Comparison of ENCODE assay signal across 10 cellular contexts in the genomic region with DNA sequence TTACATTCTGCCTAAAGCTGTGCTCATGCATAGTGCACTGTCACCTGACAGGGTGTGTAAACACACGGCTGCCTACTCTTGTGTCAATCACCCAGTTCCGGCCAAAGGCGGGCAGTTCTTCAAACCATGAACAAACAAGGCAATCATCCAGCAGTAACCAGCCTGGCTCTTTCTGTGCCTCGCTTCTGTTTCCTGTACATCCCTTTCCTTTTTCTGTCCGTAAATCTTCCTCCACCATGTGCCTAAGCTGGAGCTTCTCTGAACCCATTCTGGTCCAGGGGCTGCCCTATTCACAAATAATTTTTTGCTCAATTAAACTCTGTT.
A peak's percentile ranks its signal among the peaks of the same experiment; 100 is the strongest.
DNase-seq lines count a peak whose midpoint lies in the region; ATAC-seq, FAIRE-seq and TF ChIP-seq lines count a peak whose summit lies in the region.
"Had no signal": no experiment of that assay in that cellular context is flagged by ENCODE, and none has a peak within 500 bp of the region (broad histone marks: within the 10 kb centered on the region; RNA-seq: fewer than 3 reads in every experiment).

No MANE protein-coding gene starts in this region.

- no peaks in the 10 kb centered on the region for H3K4me1 Mint-ChIP-seq in activated T-helper 1 cell treated with anti-CD3 and anti-CD28 coated beads, Interleukin-12 subunit alpha, Interleukin-12 subunit beta, Interleukin-2, Interleukin-4 antibody, amounts not matched to agents 30 ng/mL and 10 ng/mL and 1 ng/mL, durations not matched to agents 14 hours and 24 hours and 36 hours (ENCODE audit: low read depth)
- H3K4me1 Mint-ChIP-seq in activated T-helper 17 cell treated with anti-CD3 and anti-CD28 coated beads, Interleukin-2, amount 50 U/mL, for 72 hours = no peaks in the 10 kb centered on the region

- H3K36me3 Mint-ChIP-seq in activated T-helper 1 cell treated with anti-CD3 and anti-CD28 coated beads, Interleukin-12 subunit alpha, Interleukin-12 subunit beta, Interleukin-2, Interleukin-4 antibody, amounts not matched to agents 30 ng/mL and 10 ng/mL and 1 ng/mL, durations not matched to agents 14 hours and 24 hours and 36 hours (ENCODE audit: low read depth) = no peaks in the 10 kb centered on the region
- no peaks in the 10 kb centered on the region for H3K36me3 Mint-ChIP-seq in activated T-helper 17 cell treated with anti-CD3 and anti-CD28 coated beads, Interleukin-2, amount 50 U/mL, for 72 hours (ENCODE audit: low read depth)
- H3K36me3 Mint-ChIP-seq: CD4-positive, CD25-positive, alpha-beta regulatory T cell; memory B cell had no signal

- H3K9me3 ChIP-seq in left ventricle myocardium inferior (replicated peaks) (no peaks in the 10 kb centered on the region), MM.1S (replicated peaks; ENCODE audit: insufficient read depth, low read length) (no peaks in the 10 kb centered on the region)

- H3K27ac ChIP-seq in left ventricle myocardium inferior (replicated peaks) (peak overlapping the region; percentile 70), MM.1S (ENCODE audit: low read length) (no peak overlapping the region)

- DNase-seq in left ventricle myocardium inferior (no peak), cardiac septum (ENCODE audit: low spot score) (no peak), SHP77 treated with DMSO at 0.1 percent for 48 hours (lab: John Stamatoyannopoulos, UW) (peak; percentile 69), kidney tubule cell (ENCODE audit: low spot score) (peak; percentile 79), GM12892 (ENCODE audit: insufficient read length) (no peak), MM.1S (no peak)
- no peak for DNase-seq in activated T-helper 1 cell treated with anti-CD3 and anti-CD28 coated beads, Interleukin-12 subunit alpha, Interleukin-12 subunit beta, Interleukin-2, Interleukin-4 antibody, amounts not matched to agents 30 ng/mL and 10 ng/mL and 1 ng/mL, durations not matched to agents 14 hours and 24 hours and 36 hours (ENCODE audit: low spot score)
- DNase-seq: CD4-positive, CD25-positive, alpha-beta regulatory T cell had no signal

- ATAC-seq in activated T-helper 17 cell treated with anti-CD3 and anti-CD28 coated beads, Interleukin-2, amount 50 U/mL, for 72 hours (replicated peaks) = no peak

- H3K4me3 ChIP-seq in left ventricle myocardium inferior = no peak overlapping the region
- no peak overlapping the region for H3K4me3 ChIP-seq in MM.1S (ENCODE audit: low read length)

- H3K4me3 Mint-ChIP-seq in activated T-helper 1 cell treated with anti-CD3 and anti-CD28 coated beads, Interleukin-12 subunit alpha, Interleukin-12 subunit beta, Interleukin-2, Interleukin-4 antibody, amounts not matched to agents 30 ng/mL and 10 ng/mL and 1 ng/mL, durations not matched to agents 14 hours and 24 hours and 36 hours = no peak overlapping the region
- no peak overlapping the region for H3K4me3 Mint-ChIP-seq in activated T-helper 17 cell treated with anti-CD3 and anti-CD28 coated beads, Interleukin-2, amount 50 U/mL, for 72 hours
- H3K4me3 Mint-ChIP-seq: CD4-positive, CD25-positive, alpha-beta regulatory T cell; memory B cell had no signal

- H3K9me3 Mint-ChIP-seq in activated T-helper 1 cell treated with anti-CD3 and anti-CD28 coated beads, Interleukin-12 subunit alpha, Interleukin-12 subunit beta, Interleukin-2, Interleukin-4 antibody, amounts not matched to agents 30 ng/mL and 10 ng/mL and 1 ng/mL, durations not matched to agents 14 hours and 24 hours and 36 hours = no peaks in the 10 kb centered on the region
- H3K9me3 Mint-ChIP-seq in activated T-helper 17 cell treated with anti-CD3 and anti-CD28 coated beads, Interleukin-2, amount 50 U/mL, for 72 hours = no peaks in the 10 kb centered on the region
- H3K9me3 Mint-ChIP-seq: CD4-positive, CD25-positive, alpha-beta regulatory T cell; memory B cell had no signal

- H3K27me3 ChIP-seq in left ventricle myocardium inferior (ENCODE audit: low read depth) (no peaks in the 10 kb centered on the region), MM.1S (replicated peaks; ENCODE audit: insufficient read depth, low read length) (no peaks in the 10 kb centered on the region)

- intact Hi-C loops in left ventricle myocardium inferior (cut with micrococcal nuclease) (no loop called here), cardiac septum (cut with DNase I) (no loop called here)
- intact Hi-C loops in activated T-helper 1 cell treated with anti-CD3 and anti-CD28 coated beads, Interleukin-12 subunit alpha, Interleukin-12 subunit beta, Interleukin-2, Interleukin-4 antibody, amounts not matched to agents 30 ng/mL and 10 ng/mL and 1 ng/mL, durations not matched to agents 14 hours and 24 hours and 36 hours (cut with micrococcal nuclease) = no loop called here

- H3K36me3 ChIP-seq in left ventricle myocardium inferior = no peaks in the 10 kb centered on the region
- no peaks in the 10 kb centered on the region for H3K36me3 ChIP-seq in MM.1S (replicated peaks; ENCODE audit: insufficient read depth, low read length)

- no peak overlapping the region for H3K4me2 ChIP-seq in MM.1S (ENCODE audit: low read depth, low read length)

- TF ChIP-seq POLR2A in GM12892 (IDR thresholded peaks at IDR 0.05; ENCODE audit: low read depth, low read length) = no peak

- H3K27me3 Mint-ChIP-seq in activated T-helper 1 cell treated with anti-CD3 and anti-CD28 coated beads, Interleukin-12 subunit alpha, Interleukin-12 subunit beta, Interleukin-2, Interleukin-4 antibody, amounts not matched to agents 30 ng/mL and 10 ng/mL and 1 ng/mL, durations not matched to agents 14 hours and 24 hours and 36 hours (ENCODE audit: insufficient read depth) = no peaks in the 10 kb centered on the region
- no peaks in the 10 kb centered on the region for H3K27me3 Mint-ChIP-seq in activated T-helper 17 cell treated with anti-CD3 and anti-CD28 coated beads, Interleukin-2, amount 50 U/mL, for 72 hours
- H3K27me3 Mint-ChIP-seq: CD4-positive, CD25-positive, alpha-beta regulatory T cell; memory B cell had no signal

- H3K27ac Mint-ChIP-seq in activated T-helper 1 cell treated with anti-CD3 and anti-CD28 coated beads, Interleukin-12 subunit alpha, Interleukin-12 subunit beta, Interleukin-2, Interleukin-4 antibody, amounts not matched to agents 30 ng/mL and 10 ng/mL and 1 ng/mL, durations not matched to agents 14 hours and 24 hours and 36 hours = no peak overlapping the region
- H3K27ac Mint-ChIP-seq in activated T-helper 17 cell treated with anti-CD3 and anti-CD28 coated beads, Interleukin-2, amount 50 U/mL, for 72 hours = no peak overlapping the region
- H3K27ac Mint-ChIP-seq: CD4-positive, CD25-positive, alpha-beta regulatory T cell; memory B cell had no signal

- no peaks in the 10 kb centered on the region for H3F3A ChIP-seq in MM.1S (ENCODE audit: insufficient read depth, low read length)

- peaks cover 14% of the 10 kb centered on the region for H3K4me1 ChIP-seq in left ventricle myocardium inferior
- H3K4me1 ChIP-seq in MM.1S (ENCODE audit: low read length) = no peaks in the 10 kb centered on the region

- FAIRE-seq in GM12892 (lab: Jason Lieb, UNC) = no peak

- no peak for TF ChIP-seq CTCF in left ventricle myocardium inferior (IDR thresholded peaks at IDR 0.05; ENCODE audit: borderline replicate concordance)
- TF ChIP-seq CTCF in MM.1S (IDR thresholded peaks at IDR 0.05; ENCODE audit: low read length) = no peak

- no peaks in the 10 kb centered on the region for H3K79me2 ChIP-seq in MM.1S (ENCODE audit: low read length)

- H3K9ac ChIP-seq in MM.1S (ENCODE audit: low read length) = no peak overlapping the region

- H2AFZ ChIP-seq in MM.1S (ENCODE audit: low read length) = no peak overlapping the region

- H4K20me1 ChIP-seq in MM.1S (ENCODE audit: insufficient read depth, low read length) = no peaks in the 10 kb centered on the region

- no peaks in the 10 kb centered on the region for H3K9me2 ChIP-seq in MM.1S (replicated peaks; ENCODE audit: insufficient read depth, low read length)

Comparison
In these comparisons a context has a peak if more than half of its experiments do, and no peak if none do; other contexts are left out.
1. DNase-seq: peak in SHP77 treated with DMSO at 0.1 percent for 48 hours (single experiment) and kidney tubule cell (single experiment); none in left ventricle myocardium inferior (single experiment), cardiac septum (single experiment), activated T-helper 1 cell treated with anti-CD3 and anti-CD28 coated beads, Interleukin-12 subunit alpha, Interleukin-12 subunit beta, Interleukin-2, Interleukin-4 antibody, amounts not matched to agents 30 ng/mL and 10 ng/mL and 1 ng/mL, durations not matched to agents 14 hours and 24 hours and 36 hours (single experiment), GM12892 (single experiment) and MM.1S (single experiment).